Comparison of ENCODE assay signal across 8 cellular contexts in the genomic region with DNA sequence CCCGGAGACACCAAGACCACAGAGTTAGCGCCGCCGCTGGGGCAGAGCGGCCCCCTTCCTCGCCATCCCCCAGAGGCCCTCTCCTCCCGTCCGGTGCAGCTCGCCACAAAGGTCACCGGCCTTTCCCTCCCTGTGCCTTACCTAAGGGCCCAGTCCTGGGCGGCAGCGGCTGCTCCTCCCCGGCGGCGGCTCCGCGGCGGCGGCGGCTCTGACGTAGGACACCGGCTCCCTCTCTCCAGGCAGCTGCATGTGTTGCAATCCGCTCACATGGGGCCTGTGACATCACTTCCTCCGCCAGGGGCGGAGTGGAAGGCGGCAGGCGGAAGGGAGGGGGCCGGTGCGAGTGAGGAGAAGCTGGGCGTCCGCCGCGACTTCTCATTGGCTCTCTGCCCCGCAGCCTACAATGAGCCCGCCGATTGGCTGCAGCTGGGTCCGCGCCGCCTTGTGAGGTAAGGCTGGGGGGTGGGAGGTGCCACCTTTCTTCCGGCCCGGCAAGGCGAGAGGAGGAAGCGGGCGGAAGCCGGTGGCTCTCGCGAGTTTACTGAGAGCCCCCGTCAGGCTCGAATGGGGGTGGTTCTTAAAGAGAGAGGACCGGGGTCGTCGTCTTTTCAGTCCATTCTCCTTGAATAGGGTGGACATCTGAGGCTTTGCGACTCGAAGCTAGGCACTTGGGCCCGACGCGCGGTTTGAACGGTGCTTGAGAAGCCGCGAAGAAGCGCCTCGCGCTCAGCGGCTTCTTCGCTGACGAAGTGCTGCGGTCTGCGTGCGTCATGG. TPM values are rescaled to one million over a fixed set of nuclear protein-coding genes. Genes with fewer than 3 reads are reported as not detected.
DNase-seq lines count a peak whose midpoint lies in the region; ATAC-seq and TF ChIP-seq lines count a peak whose summit lies in the region.

A gene (minus strand): TSS at position 281 of the 774 bp plus-strand sequence. CDS start 318 bp downstream, outside the sequence.

- H3K4me3 ChIP-seq in GM12864 (ENCODE audit: low read depth, low read length) (peak within 1 kb of the TSS; percentile 72), ovary (peak within 1 kb of the TSS; percentile 89), thyroid gland (replicated peaks in 1 of 3) (peak within 1 kb of the TSS; percentile 74 to 94 (median 94))

- TF ChIP-seq EP300 in ovary (IDR thresholded peaks at IDR 0.05), result peak; percentile 95

- peaks cover 18% of the 10 kb centered on the region for H3K4me1 ChIP-seq in ovary (ENCODE audit: insufficient read depth)
- peaks cover 34 to 43% of the 10 kb centered on the region in 2 donors for H3K4me1 ChIP-seq in thyroid gland

- intact Hi-C loops in head of caudate nucleus (cut with DNase I) (loop anchor here (1.0 to 10.0 kb wide), 2 partner anchors 32 to 188 kb away; a partner anchor contains a TSS), ovary (cut with DNase I) (no loop called here), thyroid gland (cut with DNase I) (no loop called here)

- H3K36me3 ChIP-seq in ovary (no peaks in the 10 kb centered on the region), thyroid gland (no peaks in the 10 kb centered on the region)

- H3K9me3 ChIP-seq in ovary (no peaks in the 10 kb centered on the region), thyroid gland (no peaks in the 10 kb centered on the region)

- TF ChIP-seq CTCF in GM12864 (IDR thresholded peaks at IDR 0.05; ENCODE audit: low read depth, low read length, missing control alignments) (no peak), ovary (IDR thresholded peaks at IDR 0.05) (peak in 2 of 3 donors; percentile 33 to 46), thyroid gland (IDR thresholded peaks at IDR 0.05) (peak in 2 of 6 experiments; percentile 8 to 34)

- WGBS in ovary, 3 donors, result 0 to 1% (median 0%) methylated on average over 41 to 70 of the region's 70 CpGs
- WGBS in thyroid gland, 2 donors, result 0% methylated on average over 13 to 63 of the region's 70 CpGs

- H3K27ac ChIP-seq in ovary (peak within 1 kb of the TSS; percentile 92), thyroid gland (peak within 1 kb of the TSS; percentile 87 to 99 (median 98))

- TF ChIP-seq POLR2A in ovary (IDR thresholded peaks at IDR 0.05) (peak; percentile 100), thyroid gland (IDR thresholded peaks at IDR 0.05) (peak; percentile 96)

- peak; percentile 94 for ATAC-seq in HG02759 (IDR thresholded peaks at IDR 0.05; ENCODE audit: unreplicated experiment)

- DNase-seq in GM12864 (ENCODE audit: low read depth) (peak; percentile 96), NCI-H1417 (lab: John Stamatoyannopoulos, UW) (peak; percentile 94 to 98 (median 98)), SW 1271 (lab: John Stamatoyannopoulos, UW) (peak; percentile 99), head of caudate nucleus (peak; percentile 100), ovary (peak; percentile 100), thyroid gland (peak; percentile 100)
- DNase-seq in activated naive CD8-positive, alpha-beta T cell treated with anti-CD3 and anti-CD28 coated beads, Interleukin-2, amount 50 U/mL, for 16 hours (ENCODE audit: low read depth, low spot score), result peak; percentile 99

- H3K27me3 ChIP-seq in ovary (no peaks in the 10 kb centered on the region), thyroid gland (no peaks in the 10 kb centered on the region)

RNA-seq across cellular contexts. Expression of the gene that starts here (rescaled TPM):
- 100 to 1,000 TPM in 1 of 7 donors, 10 to 100 TPM in 6; 41.3 to 106 (median 68.3) TPM for total RNA-seq in ovary
- polyA plus RNA-seq in ovary, result 10 to 100 TPM; 29.3 to 70.0 TPM
- total RNA-seq in thyroid gland, result 10 to 100 TPM; 64.9 to 84.9 (median 80.4) TPM

Comparison
In these comparisons a context has a peak if more than half of its experiments do, and no peak if none do; other contexts are left out.
1. Peak in every context shown above with its lines: DNase-seq, ATAC-seq, H3K4me3 ChIP-seq and H3K27ac ChIP-seq.